Comparison of ENCODE assay signal across 8 cellular contexts in genomic region chr2:201858781-201859180, GRCh38. TPM values are rescaled to one million over a fixed set of nuclear protein-coding genes. Genes with fewer than 3 reads are reported as not detected.
A peak's percentile ranks its signal among the peaks of the same experiment; 100 is the strongest.
DNase-seq lines count a peak whose midpoint lies in the region; ATAC-seq and TF ChIP-seq lines count a peak whose summit lies in the region.

No MANE protein-coding gene starts in this region.

- no peaks in the 10 kb centered on the region for H3K27me3 ChIP-seq in ectodermal cell (ENCODE audit: control insufficient read depth, insufficient read depth, low read length, poor library complexity, severe bottlenecking)
- no peaks in the 10 kb centered on the region for H3K27me3 ChIP-seq in parathyroid adenoma (ENCODE audit: control insufficient read depth, insufficient read depth, low read length)

- H3K4me3 ChIP-seq in ectodermal cell (ENCODE audit: insufficient read depth, low read depth, low read length) = peak overlapping the region; percentile 13
- no peak overlapping the region for H3K4me3 ChIP-seq in parathyroid adenoma (ENCODE audit: low read depth, low read length)

- no peak for ATAC-seq in HG02973 (IDR thresholded peaks at IDR 0.05; ENCODE audit: unreplicated experiment)
- ATAC-seq in GM21619 (IDR thresholded peaks at IDR 0.05; ENCODE audit: unreplicated experiment) = no peak

- H3K27ac ChIP-seq in ectodermal cell (ENCODE audit: insufficient read depth, low read depth, low read length, poor library complexity, severe bottlenecking) (peak overlapping the region; percentile 75), parathyroid adenoma (no peak overlapping the region)

- no peak overlapping the region for H3K4me2 ChIP-seq in parathyroid adenoma (ENCODE audit: low read length)

- TF ChIP-seq CTCF in parathyroid adenoma (IDR thresholded peaks at IDR 0.05) = no peak

- H2AFZ ChIP-seq in parathyroid adenoma = peak overlapping the region; percentile 5

- WGBS in ectodermal cell, 2 experiments = 0% methylated on average over 10 to 11 of the region's 11 CpGs

- H3K4me1 ChIP-seq in ectodermal cell (ENCODE audit: control insufficient read depth, insufficient read depth, low read length) (peaks cover 39% of the 10 kb centered on the region), parathyroid adenoma (no peaks in the 10 kb centered on the region)

- H3K9me3 ChIP-seq in ectodermal cell (ENCODE audit: control insufficient read depth, low read length) (no peaks in the 10 kb centered on the region), parathyroid adenoma (ENCODE audit: control insufficient read depth, low read length) (no peaks in the 10 kb centered on the region)

- H3K79me2 ChIP-seq in parathyroid adenoma = no peaks in the 10 kb centered on the region

- H3K36me3 ChIP-seq in ectodermal cell (ENCODE audit: control insufficient read depth, insufficient read depth, low read length) (no peaks in the 10 kb centered on the region), parathyroid adenoma (ENCODE audit: control insufficient read depth, insufficient read depth, low read length) (no peaks in the 10 kb centered on the region)

- H3K9ac ChIP-seq in parathyroid adenoma = no peak overlapping the region

- DNase-seq in ELR (ENCODE audit: low read depth) (peak; percentile 45), NCI-H82 treated with DMSO at 0.1 percent for 48 hours (lab: John Stamatoyannopoulos, UW; ENCODE audit: unreplicated experiment) (peak; percentile 53), dedifferentiated amniotic fluid mesenchymal stem cell (ENCODE audit: extremely low spot score) (no peak), DMS153 treated with DMSO at 0.1 percent for 48 hours (lab: John Stamatoyannopoulos, UW; ENCODE audit: unreplicated experiment) (no peak)

RNA-seq across cellular contexts. Expression of gene CDK15, which starts 52.4 kb away (rescaled TPM):
- 0.11 TPM for polyA plus RNA-seq in ectodermal cell (2013, experiment 1 of 4)
- polyA plus RNA-seq in ectodermal cell (2013, experiment 2 of 4) = 0.25 TPM
- 0.32 TPM for polyA plus RNA-seq in ectodermal cell (2013, experiment 3 of 4)
- polyA plus RNA-seq in ectodermal cell (2013, experiment 4 of 4) = 0.08 TPM

Comparison
In these comparisons a context has a peak if more than half of its experiments do, and no peak if none do; other contexts are left out.
1. DNase-seq: peak in ELR (single experiment) and NCI-H82 treated with DMSO at 0.1 percent for 48 hours (single experiment); none in dedifferentiated amniotic fluid mesenchymal stem cell (single experiment) and DMS153 treated with DMSO at 0.1 percent for 48 hours (single experiment).